In the genomic region with DNA sequence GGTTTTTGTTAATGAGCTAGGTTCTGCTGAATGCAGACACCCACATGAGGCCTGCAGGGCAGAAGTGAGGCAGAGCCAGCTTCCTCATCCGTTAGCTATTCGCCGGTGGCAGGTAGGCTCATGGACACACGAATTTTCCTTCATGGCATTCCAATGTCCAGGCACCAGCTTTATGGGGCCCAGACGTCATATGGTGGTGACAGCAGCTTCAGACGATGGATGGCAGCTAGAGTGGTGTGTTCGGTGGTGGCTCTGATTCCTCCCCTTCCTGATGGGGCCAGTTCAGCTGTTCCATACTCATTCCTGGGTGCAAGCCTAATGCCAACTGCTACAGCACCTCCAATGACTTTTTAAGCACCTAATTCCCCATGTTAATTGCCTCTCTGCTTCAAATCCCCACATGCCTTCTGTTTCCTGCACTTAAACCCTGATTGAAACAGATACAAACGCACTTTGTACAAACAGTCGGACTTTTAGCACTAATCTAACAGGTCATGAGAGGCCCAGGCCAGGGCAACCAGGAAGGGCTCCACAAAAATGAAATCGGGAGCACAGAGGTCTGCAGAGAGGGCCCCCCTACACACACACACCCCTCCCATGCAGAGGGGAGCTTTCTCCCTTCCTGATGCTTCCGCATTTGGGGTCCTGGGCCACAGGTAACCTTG, we compare ENCODE assay signal across 11 cellular contexts. TPM values are rescaled to one million over a fixed set of nuclear protein-coding genes. Genes with fewer than 3 reads are reported as not detected.
A peak's percentile ranks its signal among the peaks of the same experiment; 100 is the strongest.
DNase-seq lines count a peak whose midpoint lies in the region; TF ChIP-seq lines count a peak whose summit lies in the region.
"Had no signal": no experiment of that assay in that cellular context is flagged by ENCODE, and none has a peak within 500 bp of the region (broad histone marks: within the 10 kb centered on the region; RNA-seq: fewer than 3 reads in every experiment).

No MANE protein-coding gene starts in this region.

- TF ChIP-seq CTCF in Loucy (conservative IDR thresholded peaks at IDR 0.05; ENCODE audit: low read length) = no peak
- no peak for TF ChIP-seq CTCF in adrenal gland (IDR thresholded peaks at IDR 0.05)
- TF ChIP-seq CTCF in neural crest cell (conservative IDR thresholded peaks at IDR 0.05) = no peak

- 61 to 77% (median 69%) methylated on average over 6 to 11 of the region's 11 CpGs for WGBS in adrenal gland, 4 donors

- H3K27me3 ChIP-seq in Loucy (ENCODE audit: insufficient read depth, low read length, poor library complexity, severe bottlenecking) (no peaks in the 10 kb centered on the region), adrenal gland (no peaks in the 10 kb centered on the region)
- H3K27me3 ChIP-seq in effector memory CD4-positive, alpha-beta T cell (replicated peaks; ENCODE audit: control insufficient read depth, insufficient read depth, low read length, poor library complexity, severe bottlenecking) = no peaks in the 10 kb centered on the region

- peak overlapping the region; percentile 56 for H3K4me2 ChIP-seq in Loucy (ENCODE audit: low read depth, low read length, poor library complexity, severe bottlenecking)

- H3K79me2 ChIP-seq in Loucy (ENCODE audit: insufficient read depth, low read length) = no peaks in the 10 kb centered on the region

- H3K4me1 ChIP-seq in Loucy (ENCODE audit: insufficient read depth, low read length, poor library complexity, severe bottlenecking) = peaks cover 40% of the 10 kb centered on the region
- H3K4me1 ChIP-seq in adrenal gland (replicated peaks in 1 of 2) = peaks cover 13 to 15% of the 10 kb centered on the region in 2 donors
- peaks cover 6% of the 10 kb centered on the region for H3K4me1 ChIP-seq in effector memory CD4-positive, alpha-beta T cell (ENCODE audit: control insufficient read depth, insufficient read depth, low read length, poor library complexity, severe bottlenecking)

- H3K4me3 Mint-ChIP-seq in neural crest cell = no peak overlapping the region
- H3K4me3 Mint-ChIP-seq: naive B cell had no signal

- H3K9me3 ChIP-seq in Loucy (ENCODE audit: insufficient read depth, low read depth, low read length) = no peaks in the 10 kb centered on the region
- no peaks in the 10 kb centered on the region for H3K9me3 ChIP-seq in adrenal gland (replicated peaks in 1 of 3)
- no peaks in the 10 kb centered on the region for H3K9me3 ChIP-seq in effector memory CD4-positive, alpha-beta T cell (ENCODE audit: control insufficient read depth, low read length)
- H3K9me3 ChIP-seq: thoracic aorta had no signal

- intact Hi-C loops in adrenal gland (cut with DNase I) = no loop called here

- no peaks in the 10 kb centered on the region for H3K27me3 Mint-ChIP-seq in neural crest cell (ENCODE audit: low read depth)

- no peaks in the 10 kb centered on the region for H3F3A ChIP-seq in Loucy (ENCODE audit: low read depth)

- H3K27ac Mint-ChIP-seq in neural crest cell (ENCODE audit: unreplicated experiment) = peak overlapping the region; percentile 53

- peak overlapping the region in 3 of 5 donors; percentile 29 to 83 (median 41) for H3K27ac ChIP-seq in adrenal gland
- no peak overlapping the region for H3K27ac ChIP-seq in effector memory CD4-positive, alpha-beta T cell (ENCODE audit: insufficient read depth, low read length, poor library complexity, severe bottlenecking)
- H3K27ac ChIP-seq: 22Rv1, thoracic aorta had no signal

- no peak for TF ChIP-seq POLR2A in adrenal gland (IDR thresholded peaks at IDR 0.05)

- H3K4me1 Mint-ChIP-seq in neural crest cell = peaks cover 56% of the 10 kb centered on the region

- no peaks in the 10 kb centered on the region for H3K36me3 Mint-ChIP-seq in neural crest cell (ENCODE audit: low read depth)

- DNase-seq in DMS 273 (lab: John Stamatoyannopoulos, UW; ENCODE audit: unreplicated experiment) = peak; percentile 48
- no peak for DNase-seq in DMS 273 treated with DMSO at 0.1 percent for 48 hours (lab: John Stamatoyannopoulos, UW)
- DNase-seq in adrenal gland = no peak
- no peak for DNase-seq in neural crest cell (ENCODE audit: low read depth, low spot score)
- no peak for DNase-seq in GOT3 (lab: John Stamatoyannopoulos, UW)
- DNase-seq in effector memory CD4-positive, alpha-beta T cell = no peak
- no peak for DNase-seq in HUDEP-2 (lab: John Stamatoyannopoulos, UW; ENCODE audit: unreplicated experiment in 76 of 76)
- DNase-seq: naive B cell had no signal

- H3K9me3 Mint-ChIP-seq in neural crest cell = no peaks in the 10 kb centered on the region

- H3K9ac ChIP-seq in Loucy (ENCODE audit: low read depth, low read length, poor library complexity, severe bottlenecking) = peak overlapping the region; percentile 34

- peak overlapping the region; percentile 27 for H3K4me3 ChIP-seq in Loucy (ENCODE audit: low read length, poor library complexity, severe bottlenecking)
- H3K4me3 ChIP-seq in adrenal gland = no peak overlapping the region
- no peak overlapping the region for H3K4me3 ChIP-seq in effector memory CD4-positive, alpha-beta T cell (ENCODE audit: insufficient read depth, low read depth, low read length, poor library complexity, severe bottlenecking)
- H3K4me3 ChIP-seq: thoracic aorta had no signal

- H3K36me3 ChIP-seq in Loucy (ENCODE audit: insufficient read depth, low read length) (no peaks in the 10 kb centered on the region), adrenal gland (replicated peaks in 1 of 2) (no peaks in the 10 kb centered on the region)
- no peaks in the 10 kb centered on the region for H3K36me3 ChIP-seq in effector memory CD4-positive, alpha-beta T cell (ENCODE audit: control insufficient read depth, insufficient read depth, low read length)
- H3K36me3 ChIP-seq: thoracic aorta had no signal

- H2AFZ ChIP-seq in Loucy (ENCODE audit: low read length) = no peak overlapping the region

- no peaks in the 10 kb centered on the region for H4K20me1 ChIP-seq in Loucy (ENCODE audit: insufficient read depth, low read length, poor library complexity, severe bottlenecking)

- no peaks in the 10 kb centered on the region for H3K9me2 ChIP-seq in Loucy (replicated peaks; ENCODE audit: low read depth, low read length)

RNA-seq across cellular contexts. Expression of gene MLN, which starts 35.7 kb away (rescaled TPM):
- total RNA-seq in adrenal gland (not detected), neural crest cell (not detected in 2 replicates)
- not detected for polyA plus RNA-seq in adrenal gland
- total RNA-seq: thoracic aorta had no signal

RNA-seq across cellular contexts. Expression of gene LEMD2, which starts 50.6 kb away (rescaled TPM):
- total RNA-seq in adrenal gland (10 to 100 TPM; 44.6 to 76.6 (median 58.3) TPM), neural crest cell (63.6 and 71.1 TPM in 2 replicates)
- polyA plus RNA-seq in adrenal gland = 100 to 1,000 TPM in 2 of 3 donors, 10 to 100 TPM in 1; 32.4 to 121 (median 104) TPM
